In genomic region chr3:184300377-184300717, GRCh38 we compare ENCODE assay signal across 10 cellular contexts. TPM values are rescaled to one million over a fixed set of nuclear protein-coding genes. Genes with fewer than 3 reads are reported as not detected.
DNase-seq lines count a peak whose midpoint lies in the region; ATAC-seq and TF ChIP-seq lines count a peak whose summit lies in the region.
"Had no signal": no experiment of that assay in that cellular context is flagged by ENCODE, and none has a peak within 500 bp of the region (broad histone marks: within the 10 kb centered on the region; RNA-seq: fewer than 3 reads in every experiment).

No MANE protein-coding gene starts in this region.

- H3K36me3 ChIP-seq in Loucy (ENCODE audit: insufficient read depth, low read length) = peaks cover 38% of the 10 kb centered on the region; the same call in 1 of the 2 replicates

- H3K4me3 Mint-ChIP-seq in Calu3 (ENCODE audit: low read depth, unreplicated experiment) (peak overlapping the region; percentile 97), chondrocyte (ENCODE audit: unreplicated experiment) (peak overlapping the region; percentile 89)
- H3K4me3 Mint-ChIP-seq in natural killer cell treated with Interleukin-12 subunit alpha and Interleukin-12 subunit beta and Interleukin-15 and Interleukin-18, amount 100 ng/mL, for 72 hours = peak overlapping the region; percentile 96

- no TSS peak for BruUV-seq in Calu3 (replicated peaks; lab: Mats Ljungman, UMichigan)

- no peaks in the 10 kb centered on the region for H3K9me3 ChIP-seq in Loucy (ENCODE audit: insufficient read depth, low read depth, low read length)
- H3K9me3 ChIP-seq: spleen had no signal

- intact Hi-C loops in Calu3 (cut with micrococcal nuclease; ENCODE audit: unreplicated experiment) = no loop called here

- peak overlapping the region; percentile 90 for H3K9ac ChIP-seq in Loucy (ENCODE audit: low read depth, low read length, poor library complexity, severe bottlenecking)

- H3K79me2 ChIP-seq in Loucy (ENCODE audit: insufficient read depth, low read length) = peaks cover 47% of the 10 kb centered on the region

- H3K27me3 ChIP-seq in Loucy (ENCODE audit: insufficient read depth, low read length, poor library complexity, severe bottlenecking) = no peaks in the 10 kb centered on the region
- H3K27me3 ChIP-seq: spleen had no signal

- H3F3A ChIP-seq in Loucy (ENCODE audit: low read depth) = no peaks in the 10 kb centered on the region

- ATAC-seq in natural killer cell treated with Interleukin-12 subunit alpha and Interleukin-12 subunit beta and Interleukin-15 and Interleukin-18, amount 100 ng/mL, for 72 hours = no peak
- ATAC-seq in HG03039 (IDR thresholded peaks at IDR 0.05; ENCODE audit: unreplicated experiment) = no peak
- no peak for ATAC-seq in activated CD4-positive, CD25-positive, alpha-beta regulatory T cell treated with anti-CD3 and anti-CD28 coated beads, Interleukin-2, amount 50 U/mL, for 24 hours

- H3K4me1 Mint-ChIP-seq in Calu3 (ENCODE audit: low read depth, unreplicated experiment) (peaks cover 16% of the 10 kb centered on the region), chondrocyte (ENCODE audit: low read depth) (peaks cover 25% of the 10 kb centered on the region)
- peaks cover 26 to 29% of the 10 kb centered on the region in 2 donors for H3K4me1 Mint-ChIP-seq in natural killer cell treated with Interleukin-12 subunit alpha and Interleukin-12 subunit beta and Interleukin-15 and Interleukin-18, amount 100 ng/mL, for 72 hours (ENCODE audit: low read depth in 2 of 2)

- H3K4me2 ChIP-seq in Loucy (ENCODE audit: low read depth, low read length, poor library complexity, severe bottlenecking) = peak overlapping the region; percentile 100

- H3K4me1 ChIP-seq in Loucy (ENCODE audit: insufficient read depth, low read length, poor library complexity, severe bottlenecking) = peaks cover 23% of the 10 kb centered on the region

- H3K9me3 Mint-ChIP-seq in Calu3 (ENCODE audit: low read depth, unreplicated experiment) = no peaks in the 10 kb centered on the region
- H3K9me3 Mint-ChIP-seq in chondrocyte (ENCODE audit: low read depth) = no peaks in the 10 kb centered on the region
- H3K9me3 Mint-ChIP-seq in natural killer cell treated with Interleukin-12 subunit alpha and Interleukin-12 subunit beta and Interleukin-15 and Interleukin-18, amount 100 ng/mL, for 72 hours = no peaks in the 10 kb centered on the region

- H3K27me3 Mint-ChIP-seq in Calu3 (ENCODE audit: unreplicated experiment) = peaks cover 20% of the 10 kb centered on the region
- H3K27me3 Mint-ChIP-seq in chondrocyte (ENCODE audit: low read depth) = no peaks in the 10 kb centered on the region
- no peaks in the 10 kb centered on the region for H3K27me3 Mint-ChIP-seq in natural killer cell treated with Interleukin-12 subunit alpha and Interleukin-12 subunit beta and Interleukin-15 and Interleukin-18, amount 100 ng/mL, for 72 hours

- H3K36me3 Mint-ChIP-seq in Calu3 (ENCODE audit: insufficient read depth, unreplicated experiment) (peaks cover 72% of the 10 kb centered on the region), chondrocyte (ENCODE audit: low read depth) (peaks cover 25% of the 10 kb centered on the region)
- H3K36me3 Mint-ChIP-seq in natural killer cell treated with Interleukin-12 subunit alpha and Interleukin-12 subunit beta and Interleukin-15 and Interleukin-18, amount 100 ng/mL, for 72 hours = peaks cover 24% of the 10 kb centered on the region

- no peaks in the 10 kb centered on the region for H3K9me2 ChIP-seq in Loucy (replicated peaks; ENCODE audit: low read depth, low read length)

- DNase-seq in Calu3 (no peak), chondrocyte (ENCODE audit: low spot score) (no peak), globus pallidus (ENCODE audit: low spot score) (no peak), MV-4-11 (lab: John Stamatoyannopoulos, UW) (no peak)
- no peak for DNase-seq in natural killer cell treated with Interleukin-12 subunit alpha and Interleukin-12 subunit beta and Interleukin-15 and Interleukin-18, amount 100 ng/mL, for 72 hours (ENCODE audit: low spot score)
- DNase-seq: amygdala, spleen had no signal

- H4K20me1 ChIP-seq in Loucy (ENCODE audit: insufficient read depth, low read length, poor library complexity, severe bottlenecking) = peaks cover 18% of the 10 kb centered on the region

- no peak overlapping the region for H3K27ac Mint-ChIP-seq in Calu3 (ENCODE audit: unreplicated experiment)
- peak overlapping the region; percentile 94 for H3K27ac Mint-ChIP-seq in chondrocyte (ENCODE audit: unreplicated experiment)
- peak overlapping the region; percentile 61 to 94 for H3K27ac Mint-ChIP-seq in natural killer cell treated with Interleukin-12 subunit alpha and Interleukin-12 subunit beta and Interleukin-15 and Interleukin-18, amount 100 ng/mL, for 72 hours

- no peak for TF ChIP-seq CTCF in Calu3 (IDR thresholded peaks at IDR 0.05; ENCODE audit: unreplicated experiment)
- no peak for TF ChIP-seq CTCF in Loucy (conservative IDR thresholded peaks at IDR 0.05; ENCODE audit: low read length)
- TF ChIP-seq CTCF in chondrocyte (IDR thresholded peaks at IDR 0.05) = no peak

- CTCF ChIA-PET in Calu3 (lab: Charles Lee) = interaction anchor here (0.6 to 1.0 kb wide), 2 partner anchors 12 to 603 kb away, joined by 3 to 4 read pairs; partner anchors contain the start of gene YEATS2

- H2AFZ ChIP-seq in Loucy (ENCODE audit: low read length) = no peak overlapping the region

- peak overlapping the region; percentile 95 for H3K4me3 ChIP-seq in Loucy (ENCODE audit: low read length, poor library complexity, severe bottlenecking)

RNA-seq across cellular contexts. Expression of gene PSMD2, which starts 1.3 kb away (rescaled TPM):
- total RNA-seq in Calu3 (2022) = 513 and 530 TPM in 2 replicates
- total RNA-seq in chondrocyte = 237 to 288 TPM (median 238 TPM) in 3 replicates
- total RNA-seq in natural killer cell treated with Interleukin-12 subunit alpha and Interleukin-12 subunit beta and Interleukin-15 and Interleukin-18, amount 100 ng/mL, for 72 hours = 100 to 1,000 TPM; 285 to 328 TPM

RNA-seq across cellular contexts. Expression of gene EIF4G1, which starts 14.1 kb away (rescaled TPM):
- total RNA-seq in Calu3 (2022) (662 and 673 TPM in 2 replicates), chondrocyte (388 to 532 TPM (median 403 TPM) in 3 replicates)
- total RNA-seq in natural killer cell treated with Interleukin-12 subunit alpha and Interleukin-12 subunit beta and Interleukin-15 and Interleukin-18, amount 100 ng/mL, for 72 hours = 100 to 1,000 TPM; 535 to 855 TPM

RNA-seq across cellular contexts. Expression of gene ECE2, which starts 24.5 kb away (rescaled TPM):
- not detected in 2 replicates for total RNA-seq in Calu3 (2022)
- not detected in 3 replicates for total RNA-seq in chondrocyte
- total RNA-seq in natural killer cell treated with Interleukin-12 subunit alpha and Interleukin-12 subunit beta and Interleukin-15 and Interleukin-18, amount 100 ng/mL, for 72 hours = not detected
- total RNA-seq: spleen had no signal

RNA-seq across cellular contexts. Expression of gene FAM131A, which starts 37.1 kb away (rescaled TPM):
- total RNA-seq in Calu3 (2022) (24.4 and 29.2 TPM in 2 replicates), chondrocyte (13.4 to 15.3 TPM (median 13.4 TPM) in 3 replicates)
- total RNA-seq in natural killer cell treated with Interleukin-12 subunit alpha and Interleukin-12 subunit beta and Interleukin-15 and Interleukin-18, amount 100 ng/mL, for 72 hours = 1 to 10 TPM; 3.2 to 5.8 TPM

RNA-seq across cellular contexts. Expression of gene CAMK2N2, which starts 39.0 kb away (rescaled TPM):
- total RNA-seq in Calu3 (2022) (3.3 and 3.6 TPM in 2 replicates), chondrocyte (3.2 to 5.3 TPM (median 3.9 TPM) in 3 replicates)
- 1 to 10 TPM in 1 of 2 donors, under 1 TPM in 1; 0.53 to 1.2 TPM for total RNA-seq in natural killer cell treated with Interleukin-12 subunit alpha and Interleukin-12 subunit beta and Interleukin-15 and Interleukin-18, amount 100 ng/mL, for 72 hours
